1 cellular context compared by ENCODE assay signal in the genomic region with DNA sequence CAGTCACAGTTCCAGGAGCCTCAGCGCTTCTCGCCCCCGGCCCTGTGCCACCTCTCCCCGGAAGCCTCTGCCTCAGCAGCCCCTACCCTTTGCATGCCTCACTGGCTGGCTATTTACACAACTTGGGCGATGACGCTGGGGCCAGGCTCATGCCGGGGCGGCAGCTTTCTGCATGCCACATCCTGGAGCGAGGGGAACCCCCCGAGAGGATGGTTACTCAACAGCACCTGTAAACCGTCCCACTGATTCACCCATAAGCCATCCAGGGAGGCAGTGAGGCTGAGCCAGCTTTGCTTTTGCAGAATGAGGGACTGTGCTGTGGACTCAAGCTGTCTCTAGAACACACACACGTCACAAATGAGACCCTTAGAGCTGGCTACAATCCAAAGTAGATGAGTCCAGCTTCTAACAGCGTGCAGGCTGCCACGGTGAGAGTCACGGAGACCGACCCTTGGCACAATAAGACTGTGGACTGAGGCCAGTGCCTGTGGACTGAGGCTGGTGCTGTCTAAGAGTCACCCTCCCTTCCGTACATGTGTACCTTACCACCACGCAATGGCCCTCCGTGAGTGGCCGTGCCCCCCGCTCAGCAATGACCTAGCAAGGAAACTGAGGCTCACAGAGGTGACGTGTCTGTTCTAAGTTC.
TF ChIP-seq lines count a peak whose summit lies in the region.

No MANE protein-coding gene starts in this region.

TF ChIP-seq in A549, 52 proteins besides CTCF, POLR2A, EP300 and RAD21 (continued from another document):
- TF ChIP-seq, protein P1, sequence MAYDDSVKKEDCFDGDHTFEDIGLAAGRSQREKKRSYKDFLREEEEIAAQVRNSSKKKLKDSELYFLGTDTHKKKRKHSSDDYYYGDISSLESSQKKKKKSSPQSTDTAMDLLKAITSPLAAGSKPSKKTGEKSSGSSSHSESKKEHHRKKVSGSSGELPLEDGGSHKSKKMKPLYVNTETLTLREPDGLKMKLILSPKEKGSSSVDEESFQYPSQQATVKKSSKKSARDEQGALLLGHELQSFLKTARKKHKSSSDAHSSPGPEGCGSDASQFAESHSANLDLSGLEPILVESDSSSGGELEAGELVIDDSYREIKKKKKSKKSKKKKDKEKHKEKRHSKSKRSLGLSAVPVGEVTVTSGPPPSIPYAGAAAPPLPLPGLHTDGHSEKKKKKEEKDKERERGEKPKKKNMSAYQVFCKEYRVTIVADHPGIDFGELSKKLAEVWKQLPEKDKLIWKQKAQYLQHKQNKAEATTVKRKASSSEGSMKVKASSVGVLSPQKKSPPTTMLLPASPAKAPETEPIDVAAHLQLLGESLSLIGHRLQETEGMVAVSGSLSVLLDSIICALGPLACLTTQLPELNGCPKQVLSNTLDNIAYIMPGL (CRISPR knock-in tag; IDR thresholded peaks at IDR 0.05; ENCODE audit: borderline replicate concordance): no peak
- no peak for TF ChIP-seq CHD2 (IDR thresholded peaks at IDR 0.05; ENCODE audit: low read length, partially characterized antibody)
- no peak for TF ChIP-seq MAFK (IDR thresholded peaks at IDR 0.05; ENCODE audit: partially characterized antibody)
- TF ChIP-seq JUNB (IDR thresholded peaks at IDR 0.05): peak; percentile 96
- TF ChIP-seq, protein P2, sequence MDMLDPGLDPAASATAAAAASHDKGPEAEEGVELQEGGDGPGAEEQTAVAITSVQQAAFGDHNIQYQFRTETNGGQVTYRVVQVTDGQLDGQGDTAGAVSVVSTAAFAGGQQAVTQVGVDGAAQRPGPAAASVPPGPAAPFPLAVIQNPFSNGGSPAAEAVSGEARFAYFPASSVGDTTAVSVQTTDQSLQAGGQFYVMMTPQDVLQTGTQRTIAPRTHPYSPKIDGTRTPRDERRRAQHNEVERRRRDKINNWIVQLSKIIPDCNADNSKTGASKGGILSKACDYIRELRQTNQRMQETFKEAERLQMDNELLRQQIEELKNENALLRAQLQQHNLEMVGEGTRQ (IDR thresholded peaks at IDR 0.05): no peak
- no peak for TF ChIP-seq ZC3H11A (IDR thresholded peaks at IDR 0.05)
- TF ChIP-seq SMC3 (IDR thresholded peaks at IDR 0.05): peak; percentile 60
- peak; percentile 87 to 96 for TF ChIP-seq CEBPB (IDR thresholded peaks at IDR 0.05)
- no peak for TF ChIP-seq POLR2AphosphoS2 (conservative IDR thresholded peaks at IDR 0.05; ENCODE audit: low read length)
- 0 out of 2 replicates have a peak, but pooled peaks have one; percentile 31 for TF ChIP-seq BHLHE40 (IDR thresholded peaks at IDR 0.05; ENCODE audit: low read depth, low read length)
- TF ChIP-seq EHF (CRISPR knock-in tag; IDR thresholded peaks at IDR 0.05): no peak
- no peak for TF ChIP-seq RNF2 (IDR thresholded peaks at IDR 0.05; ENCODE audit: borderline replicate concordance, low read depth)
- no peak for TF ChIP-seq ZNF302 (CRISPR knock-in tag; IDR thresholded peaks at IDR 0.05)
- TF ChIP-seq RFX5 (IDR thresholded peaks at IDR 0.05): no peak
- TF ChIP-seq, protein P3, sequence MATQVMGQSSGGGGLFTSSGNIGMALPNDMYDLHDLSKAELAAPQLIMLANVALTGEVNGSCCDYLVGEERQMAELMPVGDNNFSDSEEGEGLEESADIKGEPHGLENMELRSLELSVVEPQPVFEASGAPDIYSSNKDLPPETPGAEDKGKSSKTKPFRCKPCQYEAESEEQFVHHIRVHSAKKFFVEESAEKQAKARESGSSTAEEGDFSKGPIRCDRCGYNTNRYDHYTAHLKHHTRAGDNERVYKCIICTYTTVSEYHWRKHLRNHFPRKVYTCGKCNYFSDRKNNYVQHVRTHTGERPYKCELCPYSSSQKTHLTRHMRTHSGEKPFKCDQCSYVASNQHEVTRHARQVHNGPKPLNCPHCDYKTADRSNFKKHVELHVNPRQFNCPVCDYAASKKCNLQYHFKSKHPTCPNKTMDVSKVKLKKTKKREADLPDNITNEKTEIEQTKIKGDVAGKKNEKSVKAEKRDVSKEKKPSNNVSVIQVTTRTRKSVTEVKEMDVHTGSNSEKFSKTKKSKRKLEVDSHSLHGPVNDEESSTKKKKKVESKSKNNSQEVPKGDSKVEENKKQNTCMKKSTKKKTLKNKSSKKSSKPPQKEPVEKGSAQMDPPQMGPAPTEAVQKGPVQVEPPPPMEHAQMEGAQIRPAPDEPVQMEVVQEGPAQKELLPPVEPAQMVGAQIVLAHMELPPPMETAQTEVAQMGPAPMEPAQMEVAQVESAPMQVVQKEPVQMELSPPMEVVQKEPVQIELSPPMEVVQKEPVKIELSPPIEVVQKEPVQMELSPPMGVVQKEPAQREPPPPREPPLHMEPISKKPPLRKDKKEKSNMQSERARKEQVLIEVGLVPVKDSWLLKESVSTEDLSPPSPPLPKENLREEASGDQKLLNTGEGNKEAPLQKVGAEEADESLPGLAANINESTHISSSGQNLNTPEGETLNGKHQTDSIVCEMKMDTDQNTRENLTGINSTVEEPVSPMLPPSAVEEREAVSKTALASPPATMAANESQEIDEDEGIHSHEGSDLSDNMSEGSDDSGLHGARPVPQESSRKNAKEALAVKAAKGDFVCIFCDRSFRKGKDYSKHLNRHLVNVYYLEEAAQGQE (IDR thresholded peaks at IDR 0.05): no peak
- TF ChIP-seq HEYL (CRISPR knock-in tag; IDR thresholded peaks at IDR 0.05): no peak
- TF ChIP-seq, protein P4, sequence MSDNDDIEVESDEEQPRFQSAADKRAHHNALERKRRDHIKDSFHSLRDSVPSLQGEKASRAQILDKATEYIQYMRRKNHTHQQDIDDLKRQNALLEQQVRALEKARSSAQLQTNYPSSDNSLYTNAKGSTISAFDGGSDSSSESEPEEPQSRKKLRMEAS (IDR thresholded peaks at IDR 0.05): peak; percentile 92
- no peak for TF ChIP-seq TP53 (CRISPR knock-in tag; IDR thresholded peaks at IDR 0.05)
- TF ChIP-seq ZFP36 (IDR thresholded peaks at IDR 0.05; ENCODE audit: borderline replicate concordance, partially characterized antibody): no peak
- TF ChIP-seq, protein P5, sequence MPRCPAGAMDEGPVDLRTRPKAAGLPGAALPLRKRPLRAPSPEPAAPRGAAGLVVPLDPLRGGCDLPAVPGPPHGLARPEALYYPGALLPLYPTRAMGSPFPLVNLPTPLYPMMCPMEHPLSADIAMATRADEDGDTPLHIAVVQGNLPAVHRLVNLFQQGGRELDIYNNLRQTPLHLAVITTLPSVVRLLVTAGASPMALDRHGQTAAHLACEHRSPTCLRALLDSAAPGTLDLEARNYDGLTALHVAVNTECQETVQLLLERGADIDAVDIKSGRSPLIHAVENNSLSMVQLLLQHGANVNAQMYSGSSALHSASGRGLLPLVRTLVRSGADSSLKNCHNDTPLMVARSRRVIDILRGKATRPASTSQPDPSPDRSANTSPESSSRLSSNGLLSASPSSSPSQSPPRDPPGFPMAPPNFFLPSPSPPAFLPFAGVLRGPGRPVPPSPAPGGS (IDR thresholded peaks at IDR 0.05): peak; percentile 100
- TF ChIP-seq HOXA7 (CRISPR knock-in tag; IDR thresholded peaks at IDR 0.05): no peak
- TF ChIP-seq, protein P6, sequence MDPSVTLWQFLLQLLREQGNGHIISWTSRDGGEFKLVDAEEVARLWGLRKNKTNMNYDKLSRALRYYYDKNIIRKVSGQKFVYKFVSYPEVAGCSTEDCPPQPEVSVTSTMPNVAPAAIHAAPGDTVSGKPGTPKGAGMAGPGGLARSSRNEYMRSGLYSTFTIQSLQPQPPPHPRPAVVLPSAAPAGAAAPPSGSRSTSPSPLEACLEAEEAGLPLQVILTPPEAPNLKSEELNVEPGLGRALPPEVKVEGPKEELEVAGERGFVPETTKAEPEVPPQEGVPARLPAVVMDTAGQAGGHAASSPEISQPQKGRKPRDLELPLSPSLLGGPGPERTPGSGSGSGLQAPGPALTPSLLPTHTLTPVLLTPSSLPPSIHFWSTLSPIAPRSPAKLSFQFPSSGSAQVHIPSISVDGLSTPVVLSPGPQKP (IDR thresholded peaks at IDR 0.05; ENCODE audit: low read depth, low read length): no peak
- no peak for TF ChIP-seq CBX8 (IDR thresholded peaks at IDR 0.05)
- TF ChIP-seq SREBF2 (IDR thresholded peaks at IDR 0.05): no peak
- peak; percentile 90 for TF ChIP-seq GATA3 (IDR thresholded peaks at IDR 0.05; ENCODE audit: borderline replicate concordance)
- no peak for TF ChIP-seq CBX2 (IDR thresholded peaks at IDR 0.05; ENCODE audit: borderline replicate concordance, low read depth)
- TF ChIP-seq, protein P7, sequence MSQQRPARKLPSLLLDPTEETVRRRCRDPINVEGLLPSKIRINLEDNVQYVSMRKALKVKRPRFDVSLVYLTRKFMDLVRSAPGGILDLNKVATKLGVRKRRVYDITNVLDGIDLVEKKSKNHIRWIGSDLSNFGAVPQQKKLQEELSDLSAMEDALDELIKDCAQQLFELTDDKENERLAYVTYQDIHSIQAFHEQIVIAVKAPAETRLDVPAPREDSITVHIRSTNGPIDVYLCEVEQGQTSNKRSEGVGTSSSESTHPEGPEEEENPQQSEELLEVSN (IDR thresholded peaks at IDR 0.05; ENCODE audit: borderline replicate concordance, low read depth): no peak
- no peak for TF ChIP-seq HOXB5 (CRISPR knock-in tag; IDR thresholded peaks at IDR 0.05)
- TF ChIP-seq FOSB (CRISPR knock-in tag; IDR thresholded peaks at IDR 0.05): no peak
- TF ChIP-seq, protein P8, sequence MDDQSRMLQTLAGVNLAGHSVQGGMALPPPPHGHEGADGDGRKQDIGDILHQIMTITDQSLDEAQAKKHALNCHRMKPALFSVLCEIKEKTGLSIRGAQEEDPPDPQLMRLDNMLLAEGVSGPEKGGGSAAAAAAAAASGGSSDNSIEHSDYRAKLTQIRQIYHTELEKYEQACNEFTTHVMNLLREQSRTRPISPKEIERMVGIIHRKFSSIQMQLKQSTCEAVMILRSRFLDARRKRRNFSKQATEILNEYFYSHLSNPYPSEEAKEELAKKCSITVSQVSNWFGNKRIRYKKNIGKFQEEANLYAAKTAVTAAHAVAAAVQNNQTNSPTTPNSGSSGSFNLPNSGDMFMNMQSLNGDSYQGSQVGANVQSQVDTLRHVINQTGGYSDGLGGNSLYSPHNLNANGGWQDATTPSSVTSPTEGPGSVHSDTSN (IDR thresholded peaks at IDR 0.05): peak; percentile 76; the same call in 1 of the 2 replicates
- TF ChIP-seq RARB (CRISPR knock-in tag; IDR thresholded peaks at IDR 0.05): no peak
- TF ChIP-seq HOXB13 (CRISPR knock-in tag; IDR thresholded peaks at IDR 0.05; ENCODE audit: low read depth): no peak
- no peak for TF ChIP-seq TFCP2L1 (CRISPR knock-in tag; IDR thresholded peaks at IDR 0.05)
- no peak for TF ChIP-seq CHD4 (IDR thresholded peaks at IDR 0.05; ENCODE audit: borderline replicate concordance)
TF ChIP-seq in A549: peak in this region for 12.
